1 cellular context compared by ENCODE assay signal in the genomic region with DNA sequence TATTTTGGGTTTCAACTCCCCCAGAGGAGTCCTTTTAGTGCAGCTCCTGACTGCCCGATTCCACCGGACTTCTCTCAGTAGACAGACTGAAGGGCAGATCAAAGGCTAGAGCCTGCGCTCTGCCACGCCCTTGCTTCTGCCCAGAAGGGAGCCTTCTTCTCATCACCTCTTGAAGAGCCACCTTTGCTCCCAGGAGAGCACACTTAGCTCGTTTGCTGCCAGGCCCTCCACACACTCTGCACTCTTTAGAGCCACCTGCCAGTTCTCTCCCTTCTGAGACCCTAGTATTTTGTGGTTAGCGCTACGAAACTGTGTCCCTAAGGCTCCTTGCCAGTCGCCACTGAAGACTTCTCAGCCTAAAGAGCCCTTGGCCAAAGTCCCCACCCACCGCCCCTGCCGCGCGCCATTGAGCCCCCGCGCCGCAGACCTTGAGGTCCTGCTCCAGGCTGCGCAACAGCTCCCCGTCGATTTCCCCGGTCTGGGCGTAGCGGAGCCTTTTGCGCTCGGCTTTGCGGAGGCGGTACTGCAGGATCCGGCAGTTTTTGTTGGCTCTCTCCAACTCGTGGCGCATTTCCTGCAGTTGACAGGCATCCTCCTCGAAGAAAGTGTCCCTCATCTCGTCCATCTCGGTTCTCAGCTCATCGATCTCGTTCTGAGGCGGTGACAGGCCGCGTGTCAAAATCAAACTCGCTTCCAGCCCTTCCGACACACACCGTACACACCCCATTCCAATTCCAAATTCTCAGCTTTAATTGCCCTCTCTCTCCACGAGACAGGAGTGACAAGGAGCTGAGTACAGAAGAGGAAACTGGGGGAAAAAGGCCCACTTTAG.
TF ChIP-seq lines count a peak whose summit lies in the region.

No MANE protein-coding gene starts in this region.

TF ChIP-seq in HepG2, 621 proteins besides CTCF, POLR2A, EP300 and RAD21 (continued from another document):
- TF ChIP-seq ZNF180 (CRISPR knock-in tag; IDR thresholded peaks at IDR 0.05; ENCODE audit: borderline replicate concordance, low read depth) (no peak), SKI (IDR thresholded peaks at IDR 0.05; ENCODE audit: partially characterized antibody) (no peak), ISX (CRISPR knock-in tag; conservative IDR thresholded peaks at IDR 0.05) (no peak), SRF (IDR thresholded peaks at IDR 0.05; ENCODE audit: low read depth, low read length) (no peak), SMAD1 (CRISPR knock-in tag; IDR thresholded peaks at IDR 0.05; ENCODE audit: borderline replicate concordance, low read depth) (no peak), ARNTL (CRISPR knock-in tag; IDR thresholded peaks at IDR 0.05) (no peak), HNRNPL (IDR thresholded peaks at IDR 0.05; ENCODE audit: low read depth, low read length) (no peak), ELF1 (CRISPR knock-in tag; IDR thresholded peaks at IDR 0.05) (no peak), TOPORS (CRISPR knock-in tag; IDR thresholded peaks at IDR 0.05) (no peak), NR2F6 (IDR thresholded peaks at IDR 0.05) (no peak), NR2F6 (CRISPR knock-in tag; IDR thresholded peaks at IDR 0.05) (no peak), ZNF749 (CRISPR knock-in tag; IDR thresholded peaks at IDR 0.05; ENCODE audit: borderline replicate concordance) (no peak)
- TF ChIP-seq, protein P1, sequence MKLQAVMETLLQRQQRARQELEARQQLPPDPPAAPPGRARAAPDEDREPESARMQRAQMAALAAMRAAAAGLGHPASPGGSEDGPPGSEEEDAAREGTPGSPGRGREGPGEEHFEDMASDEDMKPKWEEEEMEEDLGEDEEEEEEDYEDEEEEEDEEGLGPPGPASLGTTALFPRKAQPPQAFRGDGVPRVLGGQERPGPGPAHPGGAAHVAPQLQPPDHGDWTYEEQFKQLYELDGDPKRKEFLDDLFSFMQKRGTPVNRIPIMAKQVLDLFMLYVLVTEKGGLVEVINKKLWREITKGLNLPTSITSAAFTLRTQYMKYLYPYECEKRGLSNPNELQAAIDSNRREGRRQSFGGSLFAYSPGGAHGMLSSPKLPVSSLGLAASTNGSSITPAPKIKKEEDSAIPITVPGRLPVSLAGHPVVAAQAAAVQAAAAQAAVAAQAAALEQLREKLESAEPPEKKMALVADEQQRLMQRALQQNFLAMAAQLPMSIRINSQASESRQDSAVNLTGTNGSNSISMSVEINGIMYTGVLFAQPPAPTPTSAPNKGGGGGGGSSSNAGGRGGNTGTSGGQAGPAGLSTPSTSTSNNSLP (IDR thresholded peaks at IDR 0.05; ENCODE audit: low read depth, low read length), result no peak
- TF ChIP-seq, protein P2, sequence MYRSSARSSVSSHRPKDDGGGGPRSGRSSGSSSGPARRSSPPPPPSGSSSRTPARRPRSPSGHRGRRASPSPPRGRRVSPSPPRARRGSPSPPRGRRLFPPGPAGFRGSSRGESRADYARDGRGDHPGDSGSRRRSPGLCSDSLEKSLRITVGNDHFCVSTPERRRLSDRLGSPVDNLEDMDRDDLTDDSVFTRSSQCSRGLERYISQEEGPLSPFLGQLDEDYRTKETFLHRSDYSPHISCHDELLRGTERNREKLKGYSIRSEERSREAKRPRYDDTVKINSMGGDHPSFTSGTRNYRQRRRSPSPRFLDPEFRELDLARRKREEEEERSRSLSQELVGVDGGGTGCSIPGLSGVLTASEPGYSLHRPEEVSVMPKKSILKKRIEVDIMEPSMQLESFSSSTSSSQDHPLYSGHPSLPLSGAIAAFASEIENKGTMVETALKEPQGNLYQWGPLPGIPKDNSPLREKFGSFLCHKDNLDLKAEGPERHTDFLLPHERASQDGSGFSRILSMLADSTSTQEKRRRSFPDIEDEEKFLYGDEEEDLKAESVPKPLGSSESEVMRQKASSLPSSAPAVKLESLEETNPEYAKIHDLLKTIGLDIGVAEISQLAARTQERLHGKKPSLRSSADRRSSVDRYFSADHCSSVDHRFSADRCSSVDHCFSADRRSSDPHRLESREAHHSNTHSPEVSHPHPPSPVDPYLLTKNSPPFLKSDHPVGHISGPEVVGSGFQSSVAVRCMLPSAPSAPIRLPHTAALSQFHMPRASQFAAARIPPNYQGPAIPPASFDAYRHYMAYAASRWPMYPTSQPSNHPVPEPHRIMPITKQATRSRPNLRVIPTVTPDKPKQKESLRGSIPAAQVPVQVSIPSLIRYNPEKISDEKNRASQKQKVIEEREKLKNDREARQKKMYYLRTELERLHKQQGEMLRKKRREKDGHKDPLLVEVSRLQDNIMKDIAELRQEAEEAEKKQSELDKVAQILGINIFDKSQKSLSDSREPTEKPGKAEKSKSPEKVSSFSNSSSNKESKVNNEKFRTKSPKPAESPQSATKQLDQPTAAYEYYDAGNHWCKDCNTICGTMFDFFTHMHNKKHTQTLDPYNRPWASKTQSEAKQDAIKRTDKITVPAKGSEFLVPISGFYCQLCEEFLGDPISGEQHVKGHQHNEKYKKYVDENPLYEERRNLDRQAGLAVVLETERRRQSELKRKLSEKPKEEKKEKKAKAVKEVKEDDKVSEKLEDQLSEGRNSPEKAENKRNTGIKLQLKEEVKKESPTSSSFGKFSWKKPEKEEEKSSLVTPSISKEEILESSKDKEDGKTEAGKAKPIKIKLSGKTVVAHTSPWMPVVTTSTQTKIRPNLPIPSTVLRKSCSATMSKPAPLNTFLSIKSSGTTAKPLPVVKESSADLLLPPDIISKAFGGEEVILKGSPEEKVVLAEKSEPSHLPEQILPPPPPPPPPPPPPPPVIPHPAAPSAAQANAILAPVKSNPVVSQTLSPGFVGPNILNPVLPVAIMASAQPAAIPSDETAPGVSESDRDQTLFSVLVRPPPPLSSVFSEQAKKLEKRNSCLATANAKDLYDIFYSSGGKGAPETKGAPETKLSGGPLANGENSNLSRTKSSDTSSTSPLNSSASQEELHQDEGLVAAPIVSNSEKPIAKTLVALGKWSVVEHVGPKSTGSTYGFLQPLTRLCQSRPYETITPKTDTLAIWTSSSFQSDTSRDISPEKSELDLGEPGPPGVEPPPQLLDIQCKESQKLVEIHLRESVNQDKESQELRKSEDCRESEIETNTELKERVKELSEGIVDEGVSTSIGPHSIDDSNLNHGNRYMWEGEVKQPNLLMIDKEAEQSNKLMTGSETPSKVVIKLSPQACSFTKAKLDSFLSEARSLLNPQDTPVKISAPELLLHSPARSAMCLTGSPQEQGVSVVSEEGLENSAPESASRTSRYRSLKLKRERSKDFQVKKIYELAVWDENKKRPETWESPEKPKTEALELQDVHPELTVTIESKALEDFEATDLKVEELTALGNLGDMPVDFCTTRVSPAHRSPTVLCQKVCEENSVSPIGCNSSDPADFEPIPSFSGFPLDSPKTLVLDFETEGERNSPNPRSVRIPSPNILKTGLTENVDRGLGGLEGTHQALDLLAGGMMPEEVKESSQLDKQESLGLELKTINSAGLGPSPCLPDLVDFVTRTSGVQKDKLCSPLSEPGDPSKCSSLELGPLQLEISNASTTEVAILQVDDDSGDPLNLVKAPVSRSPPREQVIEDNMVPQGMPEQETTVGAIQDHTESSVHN (CRISPR knock-in tag; IDR thresholded peaks at IDR 0.05), result no peak
- TF ChIP-seq, protein P3, sequence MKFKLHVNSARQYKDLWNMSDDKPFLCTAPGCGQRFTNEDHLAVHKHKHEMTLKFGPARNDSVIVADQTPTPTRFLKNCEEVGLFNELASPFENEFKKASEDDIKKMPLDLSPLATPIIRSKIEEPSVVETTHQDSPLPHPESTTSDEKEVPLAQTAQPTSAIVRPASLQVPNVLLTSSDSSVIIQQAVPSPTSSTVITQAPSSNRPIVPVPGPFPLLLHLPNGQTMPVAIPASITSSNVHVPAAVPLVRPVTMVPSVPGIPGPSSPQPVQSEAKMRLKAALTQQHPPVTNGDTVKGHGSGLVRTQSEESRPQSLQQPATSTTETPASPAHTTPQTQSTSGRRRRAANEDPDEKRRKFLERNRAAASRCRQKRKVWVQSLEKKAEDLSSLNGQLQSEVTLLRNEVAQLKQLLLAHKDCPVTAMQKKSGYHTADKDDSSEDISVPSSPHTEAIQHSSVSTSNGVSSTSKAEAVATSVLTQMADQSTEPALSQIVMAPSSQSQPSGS (CRISPR knock-in tag; IDR thresholded peaks at IDR 0.05), result no peak
